Comparison of ENCODE assay signal across 28 cellular contexts in genomic region chr12:120790114-120790513, GRCh38.
"Had no signal": no experiment of that assay in that cellular context is flagged by ENCODE, and none has a peak within 500 bp of the region (broad histone marks: within the 10 kb centered on the region; RNA-seq: fewer than 3 reads in every experiment).

No MANE protein-coding gene starts in this region.

- DNase-seq: activated CD4-positive, alpha-beta memory T cell treated with anti-CD3 and anti-CD28 coated beads, Interleukin-2, amount 10 ng/mL, durations not matched to agents 7 days and 5 days; activated CD4-positive, alpha-beta T cell treated with anti-CD3 and anti-CD28 coated beads for 36 hours; activated CD4-positive, alpha-beta T cell treated with anti-CD3 and anti-CD28 coated beads, Interleukin-2, amount 10 ng/mL, durations not matched to agents 24 days and 14 days; activated CD4-positive, alpha-beta T cell treated with anti-CD3 and anti-CD28 coated beads, Interleukin-2, amount 50 U/mL, for 4 hours; activated CD4-positive, CD25-positive, alpha-beta regulatory T cell; activated CD4-positive, CD25-positive, alpha-beta regulatory T cell treated with anti-CD3 and anti-CD28 coated beads, Interleukin-2, amount 50 U/mL, for 72 hours; activated CD8-positive, alpha-beta memory T cell treated with anti-CD3 and anti-CD28 coated beads, Interleukin-2, amount 50 U/mL, for 48 hours; activated gamma-delta T cell; activated naive CD4-positive, alpha-beta T cell; activated naive CD4-positive, alpha-beta T cell treated with anti-CD3 and anti-CD28 coated beads, Interleukin-2, amount 50 U/mL, for 16 hours; activated naive CD8-positive, alpha-beta T cell treated with anti-CD3 and anti-CD28 coated beads for 36 hours; activated T-cell treated with anti-CD3 and anti-CD28 coated beads for 4 hours; activated T-cell treated with anti-CD3 and anti-CD28 coated beads, Interleukin-2, amount 50 U/mL, for 24 hours; activated T-cell treated with anti-CD3 and anti-CD28 coated beads, Interleukin-2, amount 50 U/mL, for 72 hours; brain microvascular endothelial cell; effector memory CD4-positive, alpha-beta T cell; foreskin fibroblast; glutamatergic neuron; T-helper 2 cell had no signal

- H3K27me3 ChIP-seq: brain microvascular endothelial cell, dorsolateral prefrontal cortex had no signal

- H3K27ac Mint-ChIP-seq: activated CD4-positive, alpha-beta memory T cell treated with anti-CD3 and anti-CD28 coated beads, Interleukin-2, amount 10 ng/mL, durations not matched to agents 7 days and 5 days; activated CD4-positive, alpha-beta T cell treated with anti-CD3 and anti-CD28 coated beads for 36 hours; activated CD4-positive, alpha-beta T cell treated with anti-CD3 and anti-CD28 coated beads, Interleukin-2, amount 10 ng/mL, durations not matched to agents 24 days and 14 days; activated naive CD8-positive, alpha-beta T cell treated with anti-CD3 and anti-CD28 coated beads for 36 hours; activated T-cell treated with anti-CD3 and anti-CD28 coated beads, Interleukin-2, amount 50 U/mL, for 24 hours; activated T-cell treated with anti-CD3 and anti-CD28 coated beads, Interleukin-2, amount 50 U/mL, for 72 hours; dendritic cell treated with granulocyte-macrophage colony-stimulating factor and Interleukin-4, amounts not matched to agents 40 ng/mL and 50 ng/mL, for 4 days had no signal

- H3K36me3 ChIP-seq: brain microvascular endothelial cell had no signal

- H3K4me3 ChIP-seq: coronary artery, dorsolateral prefrontal cortex had no signal

- H3K4me3 Mint-ChIP-seq: activated CD4-positive, alpha-beta memory T cell treated with anti-CD3 and anti-CD28 coated beads, Interleukin-2, amount 10 ng/mL, durations not matched to agents 7 days and 5 days; activated CD4-positive, alpha-beta T cell treated with anti-CD3 and anti-CD28 coated beads for 36 hours; activated CD4-positive, alpha-beta T cell treated with anti-CD3 and anti-CD28 coated beads, Interleukin-2, amount 10 ng/mL, durations not matched to agents 24 days and 14 days; activated naive CD8-positive, alpha-beta T cell treated with anti-CD3 and anti-CD28 coated beads for 36 hours; activated T-cell treated with anti-CD3 and anti-CD28 coated beads, Interleukin-2, amount 50 U/mL, for 24 hours; activated T-cell treated with anti-CD3 and anti-CD28 coated beads, Interleukin-2, amount 50 U/mL, for 72 hours; central memory CD8-positive, alpha-beta T cell; dendritic cell treated with granulocyte-macrophage colony-stimulating factor and Interleukin-4, amounts not matched to agents 40 ng/mL and 50 ng/mL, for 4 days had no signal

- FAIRE-seq: astrocyte, bronchial epithelial cell, endometrium, frontal cortex had no signal

- H3K27me3 Mint-ChIP-seq: activated CD4-positive, alpha-beta memory T cell treated with anti-CD3 and anti-CD28 coated beads, Interleukin-2, amount 10 ng/mL, durations not matched to agents 7 days and 5 days; activated CD4-positive, alpha-beta T cell treated with anti-CD3 and anti-CD28 coated beads for 36 hours; activated CD4-positive, alpha-beta T cell treated with anti-CD3 and anti-CD28 coated beads, Interleukin-2, amount 10 ng/mL, durations not matched to agents 24 days and 14 days; activated naive CD8-positive, alpha-beta T cell treated with anti-CD3 and anti-CD28 coated beads for 36 hours; activated T-cell treated with anti-CD3 and anti-CD28 coated beads, Interleukin-2, amount 50 U/mL, for 24 hours; central memory CD8-positive, alpha-beta T cell; dendritic cell treated with granulocyte-macrophage colony-stimulating factor and Interleukin-4, amounts not matched to agents 40 ng/mL and 50 ng/mL, for 4 days had no signal

- H3K27ac ChIP-seq: brain microvascular endothelial cell, coronary artery had no signal

- H3K9me3 Mint-ChIP-seq: central memory CD8-positive, alpha-beta T cell had no signal

- ATAC-seq: activated CD4-positive, alpha-beta T cell treated with anti-CD3 and anti-CD28 coated beads for 36 hours; activated T-cell treated with anti-CD3 and anti-CD28 coated beads, Interleukin-2, amount 50 U/mL, for 72 hours; esophagus mucosa had no signal
